1 cellular context compared by ENCODE assay signal in genomic region chr10:58267713-58268453, GRCh38.
TF ChIP-seq lines count a peak whose summit lies in the region.

Gene IPMK (minus strand): TSS chr10:58267894. CDS start chr10:58267611, 283 bp downstream.

TF ChIP-seq in K562, 482 proteins besides CTCF, POLR2A, EP300 and RAD21 (continued from another document and continues in another):
- TF ChIP-seq ZNF592 (IDR thresholded peaks at IDR 0.05) (peak; percentile 64; the same call in 1 of the 2 replicates), YBX1 (IDR thresholded peaks at IDR 0.05) (no peak), SAP30 (IDR thresholded peaks at IDR 0.05; ENCODE audit: borderline replicate concordance, insufficient read depth, low read depth, low read length, poor library complexity, severe bottlenecking) (peak; percentile 86), TOE1 (IDR thresholded peaks at IDR 0.05; ENCODE audit: borderline replicate concordance) (no peak), TOE1 (CRISPR knock-in tag; IDR thresholded peaks at IDR 0.05; ENCODE audit: borderline replicate concordance, low read depth) (no peak), ID3 (CRISPR knock-in tag; IDR thresholded peaks at IDR 0.05) (no peak), ID3 (tag; IDR thresholded peaks at IDR 0.05) (no peak), ZNF224 (CRISPR knock-in tag; IDR thresholded peaks at IDR 0.05) (no peak), HDAC8 (tag; IDR thresholded peaks at IDR 0.05) (no peak), CHD2 (IDR thresholded peaks at IDR 0.05; ENCODE audit: low read depth, low read length) (0 out of 2 replicates have a peak, but pooled peaks have one; percentile 13), HDGF (IDR thresholded peaks at IDR 0.05) (no peak), ZBTB2 (IDR thresholded peaks at IDR 0.05) (peak; percentile 30; the same call in 1 of the 2 replicates), SRSF1 (IDR thresholded peaks at IDR 0.05; ENCODE audit: low read depth, low read length) (no peak), CHD1 (IDR thresholded peaks at IDR 0.05; ENCODE audit: low read length) (no peak), SRSF9 (IDR thresholded peaks at IDR 0.05; ENCODE audit: borderline replicate concordance, low read depth, low read length) (no peak), PHF21A (IDR thresholded peaks at IDR 0.05; ENCODE audit: borderline replicate concordance, low read depth) (no peak; the same call in 1 of the 2 replicates), SLC30A9 (CRISPR knock-in tag; IDR thresholded peaks at IDR 0.05) (no peak), GTF2E2 (tag; IDR thresholded peaks at IDR 0.05) (peak; percentile 2; the same call in 1 of the 2 replicates), STAT6 (CRISPR knock-in tag; IDR thresholded peaks at IDR 0.05) (no peak), NCOA6 (IDR thresholded peaks at IDR 0.05) (peak; percentile 57; the same call in 1 of the 2 replicates), SMARCA5 (IDR thresholded peaks at IDR 0.05) (no peak), NEUROD1 (IDR thresholded peaks at IDR 0.05; ENCODE audit: borderline replicate concordance, low read depth, low read length, partially characterized antibody) (no peak), ILF3 (IDR thresholded peaks at IDR 0.05; ENCODE audit: borderline replicate concordance) (no peak), SPI1 (IDR thresholded peaks at IDR 0.05; ENCODE audit: borderline replicate concordance, low read depth, low read length) (no peak), MLLT1 (IDR thresholded peaks at IDR 0.05) (no peak), ZFX (CRISPR knock-in tag; IDR thresholded peaks at IDR 0.05) (peak; percentile 82; the same call in 1 of the 2 replicates), ZFPM2 (CRISPR knock-in tag; IDR thresholded peaks at IDR 0.05) (no peak), ZNF277 (CRISPR knock-in tag; IDR thresholded peaks at IDR 0.05; ENCODE audit: borderline replicate concordance) (no peak), NFE2 (IDR thresholded peaks at IDR 0.05; ENCODE audit: low read depth) (no peak), CREB5 (CRISPR knock-in tag; IDR thresholded peaks at IDR 0.05) (no peak), SP2 (IDR thresholded peaks at IDR 0.05; ENCODE audit: extremely low read depth, low read depth, low read length, poor library complexity, severe bottlenecking) (no peak), HMGN3 (IDR thresholded peaks at IDR 0.05; ENCODE audit: borderline replicate concordance, extremely low read depth, insufficient read length, low read depth, low read length) (no peak), SMARCC2 (IDR thresholded peaks at IDR 0.05; ENCODE audit: low read depth) (no peak), ZBTB1 (CRISPR knock-in tag; IDR thresholded peaks at IDR 0.05; ENCODE audit: borderline replicate concordance, low read depth) (no peak; the same call in 1 of the 2 replicates), SRSF3 (IDR thresholded peaks at IDR 0.05; ENCODE audit: insufficient read depth, low read length) (no peak), HOXB6 (CRISPR knock-in tag; IDR thresholded peaks at IDR 0.05; ENCODE audit: borderline replicate concordance) (no peak), ZNF41 (CRISPR knock-in tag; conservative IDR thresholded peaks at IDR 0.05) (no peak), IFI16 (CRISPR knock-in tag; IDR thresholded peaks at IDR 0.05) (no peak), ATF6 (CRISPR knock-in tag; IDR thresholded peaks at IDR 0.05) (peak; percentile 91), DEAF1 (CRISPR knock-in tag; IDR thresholded peaks at IDR 0.05) (no peak), ZNF512 (tag; IDR thresholded peaks at IDR 0.05) (no peak), HCFC1 (IDR thresholded peaks at IDR 0.05; ENCODE audit: low read depth, low read length) (no peak), PKNOX1 (IDR thresholded peaks at IDR 0.05) (no peak), ZNF197 (CRISPR knock-in tag; IDR thresholded peaks at IDR 0.05; ENCODE audit: low read depth) (no peak; the same call in 1 of the 2 replicates), ZNF551 (CRISPR knock-in tag; IDR thresholded peaks at IDR 0.05) (no peak)
